8 cellular contexts compared by ENCODE assay signal in the genomic region with DNA sequence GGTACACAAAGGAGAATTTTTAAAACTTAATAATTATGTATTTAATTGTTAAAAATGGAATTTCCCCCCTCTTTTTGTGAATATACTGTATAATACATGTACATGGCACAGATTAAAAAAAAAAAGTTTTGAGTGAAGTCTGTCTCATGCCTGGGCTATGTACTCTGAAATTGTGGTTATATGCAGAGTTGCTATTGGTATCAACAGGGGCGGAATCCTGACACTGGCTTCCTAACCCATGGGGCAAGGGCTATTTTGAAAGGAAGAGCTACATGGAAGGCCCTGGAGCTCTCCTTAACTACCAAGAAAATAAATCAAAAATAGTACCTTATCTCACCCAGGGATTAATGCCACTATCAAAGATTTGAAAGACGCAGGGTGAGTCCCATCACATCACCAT. TPM values are rescaled to one million over a fixed set of nuclear protein-coding genes. Genes with fewer than 3 reads are reported as not detected.
A peak's percentile ranks its signal among the peaks of the same experiment; 100 is the strongest.
DNase-seq lines count a peak whose midpoint lies in the region; ATAC-seq and TF ChIP-seq lines count a peak whose summit lies in the region.

No MANE protein-coding gene starts in this region.

- H3K9me3 Mint-ChIP-seq in CD4-positive, CD25-positive, alpha-beta regulatory T cell, result peaks cover 0 to 3% (median 0%) of the 10 kb centered on the region in 7 donors
- no peaks in the 10 kb centered on the region for H3K9me3 Mint-ChIP-seq in natural killer cell treated with Interleukin-12 subunit alpha and Interleukin-12 subunit beta and Interleukin-15 and Interleukin-18, amount 100 ng/mL, for 72 hours

- peak overlapping the region; percentile 64 for H3K9ac ChIP-seq in Karpas-422 (ENCODE audit: low read length)

- no peak for TF ChIP-seq CTCF in breast epithelium (IDR thresholded peaks at IDR 0.05)

- H3K27ac ChIP-seq in CD4-positive, CD25-positive, alpha-beta regulatory T cell (ENCODE audit: insufficient read depth, low read length, poor library complexity, severe bottlenecking), result peak overlapping the region; percentile 11
- no peak overlapping the region for H3K27ac ChIP-seq in Karpas-422 (ENCODE audit: low read length)
- H3K27ac ChIP-seq in breast epithelium, result no peak overlapping the region

- peaks cover 13% of the 10 kb centered on the region; the same call in 1 of the 2 replicates for H4K20me1 ChIP-seq in Karpas-422 (ENCODE audit: insufficient read depth, low read depth, low read length)

- no peaks in the 10 kb centered on the region for H3K27me3 ChIP-seq in CD4-positive, CD25-positive, alpha-beta regulatory T cell (ENCODE audit: control insufficient read depth, insufficient read depth, low read length)
- no peaks in the 10 kb centered on the region for H3K27me3 ChIP-seq in Karpas-422 (ENCODE audit: low read length)
- no peaks in the 10 kb centered on the region for H3K27me3 ChIP-seq in breast epithelium

- peaks cover 25% of the 10 kb centered on the region for H3K4me1 ChIP-seq in CD4-positive, CD25-positive, alpha-beta regulatory T cell (ENCODE audit: control insufficient read depth, insufficient read depth, low read length, poor library complexity, severe bottlenecking)
- H3K4me1 ChIP-seq in Karpas-422 (ENCODE audit: low read length), result peaks cover 37% of the 10 kb centered on the region
- H3K4me1 ChIP-seq in breast epithelium, result no peaks in the 10 kb centered on the region

- H3K36me3 ChIP-seq in CD4-positive, CD25-positive, alpha-beta regulatory T cell (ENCODE audit: control insufficient read depth, insufficient read depth, low read length), result peaks cover 12% of the 10 kb centered on the region
- H3K36me3 ChIP-seq in Karpas-422 (ENCODE audit: insufficient read depth, low read length) (peaks cover 13% of the 10 kb centered on the region; the same call in 1 of the 2 replicates), breast epithelium (no peaks in the 10 kb centered on the region)

- no peak overlapping the region for H2AFZ ChIP-seq in Karpas-422 (ENCODE audit: low read length)

- peaks cover 39% of the 10 kb centered on the region for H3K79me2 ChIP-seq in Karpas-422 (ENCODE audit: low read length)

- no peak for TF ChIP-seq POLR2A in breast epithelium (IDR thresholded peaks at IDR 0.05)

- no peak for DNase-seq in CD4-positive, CD25-positive, alpha-beta regulatory T cell
- DNase-seq in Karpas-422, result no peak
- DNase-seq in breast epithelium (ENCODE audit: low spot score in 2 of 2), result no peak
- no peak for DNase-seq in natural killer cell treated with Interleukin-12 subunit alpha and Interleukin-12 subunit beta and Interleukin-15 and Interleukin-18, amount 100 ng/mL, for 72 hours (ENCODE audit: low spot score)
- no peak for DNase-seq in SKM-1 treated with dmso at 0.1 percent for 144 hours (lab: John Stamatoyannopoulos, UW; ENCODE audit: unreplicated experiment)
- DNase-seq in NCI-H345 (lab: John Stamatoyannopoulos, UW), result no peak

- no peaks in the 10 kb centered on the region for H3K9me2 ChIP-seq in Karpas-422 (replicated peaks; ENCODE audit: insufficient read depth, low read length)

- intact Hi-C loops in breast epithelium (cut with DNase I; ENCODE audit: low total_unique reads), result no loop called here

- no peaks in the 10 kb centered on the region for H3K27me3 Mint-ChIP-seq in CD4-positive, CD25-positive, alpha-beta regulatory T cell
- no peaks in the 10 kb centered on the region for H3K27me3 Mint-ChIP-seq in natural killer cell treated with Interleukin-12 subunit alpha and Interleukin-12 subunit beta and Interleukin-15 and Interleukin-18, amount 100 ng/mL, for 72 hours

- H3K4me1 Mint-ChIP-seq in CD4-positive, CD25-positive, alpha-beta regulatory T cell, result peaks cover 11 to 54% (median 31%) of the 10 kb centered on the region in 4 donors
- H3K4me1 Mint-ChIP-seq in natural killer cell treated with Interleukin-12 subunit alpha and Interleukin-12 subunit beta and Interleukin-15 and Interleukin-18, amount 100 ng/mL, for 72 hours (ENCODE audit: low read depth in 2 of 2), result peaks cover 20 to 24% of the 10 kb centered on the region in 2 donors

- peak overlapping the region; percentile 75 for H3K4me2 ChIP-seq in Karpas-422 (ENCODE audit: low read depth, low read length, poor library complexity, severe bottlenecking)

- H3K9me3 ChIP-seq in CD4-positive, CD25-positive, alpha-beta regulatory T cell (ENCODE audit: control insufficient read depth in 2 of 2, low read length in 2 of 2), result no peaks in the 10 kb centered on the region
- no peaks in the 10 kb centered on the region for H3K9me3 ChIP-seq in Karpas-422 (ENCODE audit: low read length)
- no peaks in the 10 kb centered on the region for H3K9me3 ChIP-seq in breast epithelium

- peak overlapping the region; percentile 81 to 94 (median 88) for H3K4me3 Mint-ChIP-seq in CD4-positive, CD25-positive, alpha-beta regulatory T cell
- H3K4me3 Mint-ChIP-seq in natural killer cell treated with Interleukin-12 subunit alpha and Interleukin-12 subunit beta and Interleukin-15 and Interleukin-18, amount 100 ng/mL, for 72 hours, result peak overlapping the region; percentile 92

- H3K27ac Mint-ChIP-seq in CD4-positive, CD25-positive, alpha-beta regulatory T cell, result peak overlapping the region in 1 of 3 donors; percentile 29
- H3K27ac Mint-ChIP-seq in natural killer cell treated with Interleukin-12 subunit alpha and Interleukin-12 subunit beta and Interleukin-15 and Interleukin-18, amount 100 ng/mL, for 72 hours, result peak overlapping the region; percentile 80 to 94

- no peak for ATAC-seq in CD4-positive, CD25-positive, alpha-beta regulatory T cell (ENCODE audit: low read depth in 2 of 2)
- no peak for ATAC-seq in natural killer cell treated with Interleukin-12 subunit alpha and Interleukin-12 subunit beta and Interleukin-15 and Interleukin-18, amount 100 ng/mL, for 72 hours
- ATAC-seq in HG03097 (IDR thresholded peaks at IDR 0.05; ENCODE audit: low FRiP score, unreplicated experiment) (no peak), HG02840 (IDR thresholded peaks at IDR 0.05; ENCODE audit: low FRiP score, unreplicated experiment) (no peak)

- H3K4me3 ChIP-seq in CD4-positive, CD25-positive, alpha-beta regulatory T cell (ENCODE audit: low read depth, low read length), result peak overlapping the region; percentile 82
- peak overlapping the region; percentile 69 for H3K4me3 ChIP-seq in Karpas-422 (ENCODE audit: low read length)
- H3K4me3 ChIP-seq in breast epithelium, result peak overlapping the region in 2 of 3 donors; percentile 90

- H3K36me3 Mint-ChIP-seq in CD4-positive, CD25-positive, alpha-beta regulatory T cell, result peaks cover 11% of the 10 kb centered on the region
- H3K36me3 Mint-ChIP-seq in natural killer cell treated with Interleukin-12 subunit alpha and Interleukin-12 subunit beta and Interleukin-15 and Interleukin-18, amount 100 ng/mL, for 72 hours, result peaks cover 6% of the 10 kb centered on the region

RNA-seq across cellular contexts. Expression of gene FAM193B, which starts 0.9 kb away (rescaled TPM):
- 179 TPM for total RNA-seq in CD4-positive, CD25-positive, alpha-beta regulatory T cell
- 1 to 10 TPM; 2.8 to 4.1 (median 3.5) TPM for polyA plus RNA-seq in CD4-positive, CD25-positive, alpha-beta regulatory T cell
- total RNA-seq in Karpas-422 (2014; rRNA removed; shearing (Covaris generic); ENCODE audit: low replicate concordance), result 48.3 and 59.6 TPM in 2 replicates
- 10 to 100 TPM; 35.4 to 81.5 (median 77.0) TPM for total RNA-seq in breast epithelium
- 100 to 1,000 TPM in 1 of 2 donors, 10 to 100 TPM in 1; 57.9 to 135 TPM for total RNA-seq in natural killer cell treated with Interleukin-12 subunit alpha and Interleukin-12 subunit beta and Interleukin-15 and Interleukin-18, amount 100 ng/mL, for 72 hours

RNA-seq across cellular contexts. Expression of gene TMED9, which starts 36.8 kb away (rescaled TPM):
- 63.2 TPM for total RNA-seq in CD4-positive, CD25-positive, alpha-beta regulatory T cell
- polyA plus RNA-seq in CD4-positive, CD25-positive, alpha-beta regulatory T cell, result 100 to 1,000 TPM in 2 of 4 donors, 10 to 100 TPM in 2; 83.7 to 141 (median 108) TPM
- 33.2 and 69.3 TPM in 2 replicates for total RNA-seq in Karpas-422 (2014; rRNA removed; shearing (Covaris generic); ENCODE audit: low replicate concordance)
- total RNA-seq in breast epithelium, result 100 to 1,000 TPM in 1 of 3 donors, 10 to 100 TPM in 2; 75.4 to 109 (median 95.1) TPM
- 100 to 1,000 TPM; 177 to 236 TPM for total RNA-seq in natural killer cell treated with Interleukin-12 subunit alpha and Interleukin-12 subunit beta and Interleukin-15 and Interleukin-18, amount 100 ng/mL, for 72 hours

RNA-seq across cellular contexts. Expression of gene DDX41, which starts 38.5 kb away (rescaled TPM):
- total RNA-seq in CD4-positive, CD25-positive, alpha-beta regulatory T cell, result 73.2 TPM
- 10 to 100 TPM; 41.8 to 48.9 (median 46.0) TPM for polyA plus RNA-seq in CD4-positive, CD25-positive, alpha-beta regulatory T cell
- total RNA-seq in Karpas-422 (2014; rRNA removed; shearing (Covaris generic); ENCODE audit: low replicate concordance), result 104 and 195 TPM in 2 replicates
- total RNA-seq in breast epithelium, result 100 to 1,000 TPM in 2 of 3 donors, 10 to 100 TPM in 1; 76.0 to 110 (median 103) TPM
- 100 to 1,000 TPM; 162 to 168 TPM for total RNA-seq in natural killer cell treated with Interleukin-12 subunit alpha and Interleukin-12 subunit beta and Interleukin-15 and Interleukin-18, amount 100 ng/mL, for 72 hours

RNA-seq across cellular contexts. Expression of gene B4GALT7, which starts 44.7 kb away (rescaled TPM):
- total RNA-seq in CD4-positive, CD25-positive, alpha-beta regulatory T cell, result 24.2 TPM
- 10 to 100 TPM; 18.3 to 19.5 (median 18.5) TPM for polyA plus RNA-seq in CD4-positive, CD25-positive, alpha-beta regulatory T cell
- total RNA-seq in Karpas-422 (2014; rRNA removed; shearing (Covaris generic); ENCODE audit: low replicate concordance), result 24.8 and 42.2 TPM in 2 replicates
- total RNA-seq in breast epithelium, result 10 to 100 TPM; 21.4 to 27.5 (median 22.6) TPM
- total RNA-seq in natural killer cell treated with Interleukin-12 subunit alpha and Interleukin-12 subunit beta and Interleukin-15 and Interleukin-18, amount 100 ng/mL, for 72 hours, result 10 to 100 TPM; 26.6 to 42.8 TPM

RNA-seq across cellular contexts. Expression of gene DOK3, which starts 45.6 kb away (rescaled TPM):
- total RNA-seq in CD4-positive, CD25-positive, alpha-beta regulatory T cell, result 1.5 TPM
- polyA plus RNA-seq in CD4-positive, CD25-positive, alpha-beta regulatory T cell, result under 1 TPM in 2 of 4 donors, not detected in 2; 0.13 to 0.17 TPM
- 138 and 188 TPM in 2 replicates for total RNA-seq in Karpas-422 (2014; rRNA removed; shearing (Covaris generic); ENCODE audit: low replicate concordance)
- 1 to 10 TPM; 1.6 to 7.2 (median 6.6) TPM for total RNA-seq in breast epithelium
- 10 to 100 TPM; 10.0 to 18.0 TPM for total RNA-seq in natural killer cell treated with Interleukin-12 subunit alpha and Interleukin-12 subunit beta and Interleukin-15 and Interleukin-18, amount 100 ng/mL, for 72 hours
